Comparison of ENCODE assay signal across 23 cellular contexts in the genomic region with DNA sequence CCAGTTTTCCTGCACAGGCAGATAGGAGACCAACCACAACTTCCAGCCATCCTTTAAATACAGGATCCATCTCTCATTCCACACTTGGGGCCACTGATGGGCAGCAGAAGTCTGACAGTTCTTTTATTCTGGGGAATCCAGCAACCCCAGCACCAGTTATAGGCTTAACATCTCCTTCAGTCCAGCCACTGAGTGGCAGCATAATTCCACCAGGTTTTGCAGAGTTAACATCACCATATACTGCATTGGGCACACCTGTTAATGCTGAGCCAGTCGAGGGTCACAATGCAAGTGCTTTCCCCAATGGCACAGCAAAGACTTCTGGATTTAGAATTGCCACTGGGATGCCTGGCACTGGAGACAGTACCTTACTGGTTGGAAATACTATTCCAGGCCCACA. TPM values are rescaled to one million over a fixed set of nuclear protein-coding genes. Genes with fewer than 3 reads are reported as not detected.
A peak's percentile ranks its signal among the peaks of the same experiment; 100 is the strongest.
DNase-seq lines count a peak whose midpoint lies in the region; ATAC-seq and TF ChIP-seq lines count a peak whose summit lies in the region.
"Had no signal": no experiment of that assay in that cellular context is flagged by ENCODE, and none has a peak within 500 bp of the region (broad histone marks: within the 10 kb centered on the region; RNA-seq: fewer than 3 reads in every experiment).

No MANE protein-coding gene starts in this region.

- no peak overlapping the region for H3K9ac ChIP-seq in neural progenitor cell
- H3K9ac ChIP-seq: GM23248, KMS-11 had no signal

- no peak overlapping the region for H3K4me3 ChIP-seq in neural progenitor cell
- H3K4me3 ChIP-seq: GM12878, GM23248, SJSA1 had no signal

- no peaks in the 10 kb centered on the region for H3K36me3 ChIP-seq in neural progenitor cell
- H3K36me3 ChIP-seq: BE2C, SJSA1 had no signal

- H3K9me3 ChIP-seq in neural progenitor cell (ENCODE audit: low read depth) (no peaks in the 10 kb centered on the region), T-helper 17 cell (ENCODE audit: control insufficient read depth, low read length, poor library complexity, severe bottlenecking) (no peaks in the 10 kb centered on the region)
- H3K9me3 ChIP-seq: BE2C had no signal

- peaks cover 20% of the 10 kb centered on the region for H3K4me1 Mint-ChIP-seq in WTC11
- no peaks in the 10 kb centered on the region for H3K4me1 Mint-ChIP-seq in neural progenitor cell
- no peaks in the 10 kb centered on the region for H3K4me1 Mint-ChIP-seq in T-helper 17 cell

- H3K27me3 ChIP-seq in neural progenitor cell, result no peaks in the 10 kb centered on the region
- H3K27me3 ChIP-seq: BE2C, SJSA1 had no signal

- no peak overlapping the region for H3K4me2 ChIP-seq in neural progenitor cell
- H3K4me2 ChIP-seq: KMS-11 had no signal

- H3F3A ChIP-seq in neural progenitor cell (ENCODE audit: low read depth), result no peaks in the 10 kb centered on the region

- POLR2A ChIA-PET in WTC11 (lab: Charles Lee), result no interaction called here

- H3K27ac ChIP-seq in neural progenitor cell, result no peak overlapping the region
- H3K27ac ChIP-seq: 22Rv1, GM23248, KMS-11, SJSA1 had no signal

- TF ChIP-seq CTCF in LNCAP (IDR thresholded peaks at IDR 0.05) (peak; percentile 22; the same call in 1 of the 2 replicates), WTC11 (IDR thresholded peaks at IDR 0.05) (no peak), neural progenitor cell (IDR thresholded peaks at IDR 0.05) (peak; percentile 22)

- DNase-seq in NCI-H82 (lab: John Stamatoyannopoulos, UW) (peak; percentile 1), NCI-H82 treated with DMSO at 0.1 percent for 48 hours (lab: John Stamatoyannopoulos, UW; ENCODE audit: unreplicated experiment) (no peak), WTC11 (ENCODE audit: low spot score) (no peak), neural progenitor cell (ENCODE audit: low spot score) (peak; percentile 8), T-helper 17 cell (no peak), COR-L47 (lab: John Stamatoyannopoulos, UW) (no peak), ecto neural progenitor cell (ENCODE audit: low spot score) (no peak)
- DNase-seq: BE2C; Calu3; CD4-positive, alpha-beta T cell; EL; GM23248; NCI-H1105 treated with DMSO at 0.1 percent for 48 hours; NCI-H1694; NCI-H2081 treated with DMSO at 0.1 percent for 48 hours; NCI-H748 treated with DMSO at 0.1 percent for 48 hours had no signal

- ATAC-seq in WTC11, result peak; percentile 60
- ATAC-seq in T-helper 17 cell, result no peak
- ATAC-seq: GM12878, Panc1 had no signal

- CTCF ChIA-PET in WTC11 (lab: Charles Lee), result no interaction called here

- H3K36me3 Mint-ChIP-seq in WTC11 (peaks cover 47% of the 10 kb centered on the region), neural progenitor cell (no peaks in the 10 kb centered on the region), T-helper 17 cell (ENCODE audit: low read depth) (no peaks in the 10 kb centered on the region)

- no peak overlapping the region for H3K4me3 Mint-ChIP-seq in WTC11
- H3K4me3 Mint-ChIP-seq in neural progenitor cell, result no peak overlapping the region
- H3K4me3 Mint-ChIP-seq in T-helper 17 cell, result no peak overlapping the region
- H3K4me3 Mint-ChIP-seq: CD4-positive, alpha-beta T cell had no signal

- H3K9me3 Mint-ChIP-seq in WTC11 (peaks cover 42% of the 10 kb centered on the region), neural progenitor cell (peaks cover 26% of the 10 kb centered on the region)

- no peak overlapping the region for H2AFZ ChIP-seq in neural progenitor cell (replicated peaks)
- H2AFZ ChIP-seq: GM23248 had no signal

- H3K27ac Mint-ChIP-seq in WTC11 (no peak overlapping the region), neural progenitor cell (no peak overlapping the region), T-helper 17 cell (no peak overlapping the region)
- H3K27ac Mint-ChIP-seq: CD4-positive, alpha-beta T cell had no signal

- no peaks in the 10 kb centered on the region for H4K20me1 ChIP-seq in neural progenitor cell (ENCODE audit: low read depth)

- no peaks in the 10 kb centered on the region for H3K79me2 ChIP-seq in neural progenitor cell (ENCODE audit: low read depth)

- H3K4me1 ChIP-seq in neural progenitor cell, result no peaks in the 10 kb centered on the region
- H3K4me1 ChIP-seq: BE2C, SJSA1 had no signal

- H3K27me3 Mint-ChIP-seq in WTC11 (ENCODE audit: low read depth) (peaks cover 4% of the 10 kb centered on the region; the same call in 1 of the 2 replicates), neural progenitor cell (ENCODE audit: insufficient read depth, low read depth) (no peaks in the 10 kb centered on the region), T-helper 17 cell (no peaks in the 10 kb centered on the region)
- H3K27me3 Mint-ChIP-seq: CD4-positive, alpha-beta T cell had no signal

TF ChIP-seq in WTC11, 78 proteins besides CTCF, POLR2A, EP300 and RAD21 (continues in another document):
- TF ChIP-seq, protein P1, sequence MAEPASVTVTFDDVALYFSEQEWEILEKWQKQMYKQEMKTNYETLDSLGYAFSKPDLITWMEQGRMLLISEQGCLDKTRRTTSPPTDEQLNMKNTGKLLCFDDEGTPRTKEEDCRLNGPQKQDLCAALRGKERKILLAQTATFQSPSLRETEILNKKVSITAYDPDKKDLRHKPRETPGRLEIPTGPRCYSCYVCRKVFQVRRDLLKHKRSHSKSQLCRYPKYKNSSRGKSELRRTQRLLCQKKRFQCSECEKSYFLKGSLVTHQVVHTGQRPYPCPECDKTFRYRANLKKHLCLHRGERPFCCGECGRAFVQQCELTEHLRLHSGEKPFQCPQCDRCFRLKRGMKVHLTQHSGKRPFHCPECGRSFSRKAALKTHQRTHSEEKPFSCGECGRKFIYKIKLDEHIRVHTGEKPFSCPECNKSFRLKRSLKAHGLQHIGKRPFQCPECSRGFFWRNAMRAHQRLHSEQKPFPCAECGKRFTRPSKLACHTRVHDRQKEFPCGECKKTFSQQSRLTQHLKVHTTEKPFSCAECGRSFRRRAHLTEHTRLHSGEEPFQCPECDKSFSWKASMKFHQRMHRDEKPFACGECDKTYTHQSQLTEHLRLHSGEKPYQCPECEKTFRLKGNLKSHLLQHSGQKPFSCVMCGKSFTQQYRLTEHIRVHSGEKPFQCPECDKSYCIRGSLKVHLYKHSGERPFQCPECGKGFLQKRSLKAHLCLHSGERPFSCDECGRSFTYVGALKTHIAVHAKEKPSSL (CRISPR knock-in tag; conservative IDR thresholded peaks at IDR 0.05), result no peak
- TF ChIP-seq, protein P2, sequence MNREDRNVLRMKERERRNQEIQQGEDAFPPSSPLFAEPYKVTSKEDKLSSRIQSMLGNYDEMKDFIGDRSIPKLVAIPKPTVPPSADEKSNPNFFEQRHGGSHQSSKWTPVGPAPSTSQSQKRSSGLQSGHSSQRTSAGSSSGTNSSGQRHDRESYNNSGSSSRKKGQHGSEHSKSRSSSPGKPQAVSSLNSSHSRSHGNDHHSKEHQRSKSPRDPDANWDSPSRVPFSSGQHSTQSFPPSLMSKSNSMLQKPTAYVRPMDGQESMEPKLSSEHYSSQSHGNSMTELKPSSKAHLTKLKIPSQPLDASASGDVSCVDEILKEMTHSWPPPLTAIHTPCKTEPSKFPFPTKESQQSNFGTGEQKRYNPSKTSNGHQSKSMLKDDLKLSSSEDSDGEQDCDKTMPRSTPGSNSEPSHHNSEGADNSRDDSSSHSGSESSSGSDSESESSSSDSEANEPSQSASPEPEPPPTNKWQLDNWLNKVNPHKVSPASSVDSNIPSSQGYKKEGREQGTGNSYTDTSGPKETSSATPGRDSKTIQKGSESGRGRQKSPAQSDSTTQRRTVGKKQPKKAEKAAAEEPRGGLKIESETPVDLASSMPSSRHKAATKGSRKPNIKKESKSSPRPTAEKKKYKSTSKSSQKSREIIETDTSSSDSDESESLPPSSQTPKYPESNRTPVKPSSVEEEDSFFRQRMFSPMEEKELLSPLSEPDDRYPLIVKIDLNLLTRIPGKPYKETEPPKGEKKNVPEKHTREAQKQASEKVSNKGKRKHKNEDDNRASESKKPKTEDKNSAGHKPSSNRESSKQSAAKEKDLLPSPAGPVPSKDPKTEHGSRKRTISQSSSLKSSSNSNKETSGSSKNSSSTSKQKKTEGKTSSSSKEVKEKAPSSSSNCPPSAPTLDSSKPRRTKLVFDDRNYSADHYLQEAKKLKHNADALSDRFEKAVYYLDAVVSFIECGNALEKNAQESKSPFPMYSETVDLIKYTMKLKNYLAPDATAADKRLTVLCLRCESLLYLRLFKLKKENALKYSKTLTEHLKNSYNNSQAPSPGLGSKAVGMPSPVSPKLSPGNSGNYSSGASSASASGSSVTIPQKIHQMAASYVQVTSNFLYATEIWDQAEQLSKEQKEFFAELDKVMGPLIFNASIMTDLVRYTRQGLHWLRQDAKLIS (CRISPR knock-in tag; IDR thresholded peaks at IDR 0.05; ENCODE audit: borderline replicate concordance), result no peak
- TF ChIP-seq PRRX2 (CRISPR knock-in tag; IDR thresholded peaks at IDR 0.05), result no peak
- TF ChIP-seq FOXJ3 (CRISPR knock-in tag; IDR thresholded peaks at IDR 0.05; ENCODE audit: borderline replicate concordance), result no peak
- TF ChIP-seq, protein P3, sequence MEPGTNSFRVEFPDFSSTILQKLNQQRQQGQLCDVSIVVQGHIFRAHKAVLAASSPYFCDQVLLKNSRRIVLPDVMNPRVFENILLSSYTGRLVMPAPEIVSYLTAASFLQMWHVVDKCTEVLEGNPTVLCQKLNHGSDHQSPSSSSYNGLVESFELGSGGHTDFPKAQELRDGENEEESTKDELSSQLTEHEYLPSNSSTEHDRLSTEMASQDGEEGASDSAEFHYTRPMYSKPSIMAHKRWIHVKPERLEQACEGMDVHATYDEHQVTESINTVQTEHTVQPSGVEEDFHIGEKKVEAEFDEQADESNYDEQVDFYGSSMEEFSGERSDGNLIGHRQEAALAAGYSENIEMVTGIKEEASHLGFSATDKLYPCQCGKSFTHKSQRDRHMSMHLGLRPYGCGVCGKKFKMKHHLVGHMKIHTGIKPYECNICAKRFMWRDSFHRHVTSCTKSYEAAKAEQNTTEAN (CRISPR knock-in tag; IDR thresholded peaks at IDR 0.05), result no peak
- no peak for TF ChIP-seq ZNF396 (CRISPR knock-in tag; IDR thresholded peaks at IDR 0.05; ENCODE audit: borderline replicate concordance)
- TF ChIP-seq ZNF423 (CRISPR knock-in tag; IDR thresholded peaks at IDR 0.05), result no peak
- no peak for TF ChIP-seq NR3C1 (CRISPR knock-in tag; conservative IDR thresholded peaks at IDR 0.05; ENCODE audit: low read depth)
- TF ChIP-seq NFATC4 (CRISPR knock-in tag; IDR thresholded peaks at IDR 0.05), result no peak

RNA-seq across cellular contexts. Expression of a gene that starts 2.9 kb away (rescaled TPM):
- total RNA-seq in WTC11 (2021) (0.11 to 0.13 TPM (median 0.11 TPM) in 3 replicates), neural progenitor cell (ENCODE audit: low replicate concordance) (0.06 TPM in 1 of 2 replicates, not detected in the other), T-helper 17 cell (not detected)
- total RNA-seq: Calu3; CD4-positive, alpha-beta T cell; GM12878; GM23248; NCI-H460; SJSA1 had no signal

Comparison
In these comparisons a context has a peak if more than half of its experiments do, and no peak if none do; other contexts are left out.
1. DNase-seq: peak in NCI-H82 (single experiment) and neural progenitor cell (single experiment); none in NCI-H82 treated with DMSO at 0.1 percent for 48 hours (single experiment), WTC11 (single experiment), T-helper 17 cell (0 of 3), COR-L47 (single experiment) and ecto neural progenitor cell (single experiment).